9 cellular contexts compared by ENCODE assay signal in the genomic region with DNA sequence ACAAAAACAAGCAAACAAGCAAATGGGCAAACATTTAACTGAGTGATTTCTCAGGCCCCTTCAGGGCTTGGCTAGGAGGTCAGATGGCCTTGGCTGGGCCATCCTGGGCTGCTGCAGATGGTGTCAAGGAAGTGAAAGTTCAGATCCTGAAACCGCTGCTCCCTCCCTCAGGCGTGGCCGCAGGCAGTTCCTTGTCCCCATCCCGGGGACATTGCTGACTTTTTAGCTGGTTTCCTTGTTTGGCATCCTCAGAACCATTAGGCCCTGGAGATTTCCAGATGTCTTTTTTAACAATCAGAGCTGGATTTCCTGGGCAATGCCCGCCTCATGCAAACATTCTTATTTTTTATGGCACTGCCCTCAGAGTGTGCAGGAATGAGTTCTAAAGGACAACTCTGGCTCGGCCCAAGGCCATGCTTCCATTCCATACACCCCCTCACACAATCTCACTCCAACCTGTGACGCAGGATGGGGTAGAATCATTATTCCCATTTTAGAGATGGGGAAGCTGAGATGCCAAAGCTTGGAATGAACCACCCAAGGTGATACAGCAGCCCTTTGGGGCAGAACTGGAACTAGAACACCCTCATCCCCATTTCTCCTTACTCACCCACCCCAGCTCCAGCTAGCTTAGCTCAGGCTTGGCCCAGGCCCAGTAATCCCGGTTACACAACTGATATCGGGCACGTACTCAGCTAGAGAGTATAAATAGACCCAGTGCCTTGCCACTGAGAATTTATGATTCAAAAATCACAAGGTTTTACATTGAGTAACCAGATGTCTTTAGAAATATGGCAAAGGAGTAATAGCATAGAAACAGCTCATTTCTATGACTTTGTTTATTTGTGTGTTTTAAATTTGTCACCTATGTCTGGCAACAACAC.
DNase-seq lines count a peak whose midpoint lies in the region; ATAC-seq and TF ChIP-seq lines count a peak whose summit lies in the region.
"Had no signal": no experiment of that assay in that cellular context is flagged by ENCODE, and none has a peak within 500 bp of the region (broad histone marks: within the 10 kb centered on the region; RNA-seq: fewer than 3 reads in every experiment).

No MANE protein-coding gene starts in this region.

- TF ChIP-seq EP300 in SK-N-SH (IDR thresholded peaks at IDR 0.05; ENCODE audit: borderline replicate concordance in 1 of 2, low read depth in 1 of 2, low read length in 1 of 2) (no peak), gastroesophageal sphincter (IDR thresholded peaks at IDR 0.05) (no peak)

- peaks cover 10 to 16% of the 10 kb centered on the region in 2 experiments; a peak in 2 of 4 replicates for H3K4me1 ChIP-seq in SK-N-SH (ENCODE audit: control insufficient read depth in 1 of 2, insufficient read depth in 2 of 2, low read depth in 1 of 2, low read length in 1 of 2)
- peaks cover 0 to 39% (median 14%) of the 10 kb centered on the region in 3 donors for H3K4me1 ChIP-seq in gastroesophageal sphincter
- H3K4me1 ChIP-seq in gastrocnemius medialis, result peaks cover 18 to 33% of the 10 kb centered on the region in 2 donors

- WGBS in SK-N-SH (ENCODE audit: low lambda C conversion rate), result 74% methylated on average over 10 of the region's 10 CpGs
- WGBS in gastroesophageal sphincter (ENCODE audit: low coverage in 1 of 2), 2 donors, result 18 to 42% methylated on average over 4 to 8 of the region's 10 CpGs

- TF ChIP-seq POLR2A in gastroesophageal sphincter (IDR thresholded peaks at IDR 0.05) (no peak), gastrocnemius medialis (IDR thresholded peaks at IDR 0.05) (no peak)

- ATAC-seq in GM18907 (IDR thresholded peaks at IDR 0.05; ENCODE audit: unreplicated experiment) (peak; percentile 36), gastroesophageal sphincter (peak; percentile 88), gastrocnemius medialis (peak; percentile 90 to 95), HG02798 (IDR thresholded peaks at IDR 0.05; ENCODE audit: poor library complexity, unreplicated experiment) (no peak)

- no peaks in the 10 kb centered on the region for H3F3A ChIP-seq in SK-N-SH (replicated peaks; ENCODE audit: insufficient read depth)

- no peak for TF ChIP-seq RAD21 in SK-N-SH (IDR thresholded peaks at IDR 0.05; ENCODE audit: low read length)

- no peaks in the 10 kb centered on the region for H3K9me2 ChIP-seq in SK-N-SH

- no peak overlapping the region for H2AFZ ChIP-seq in SK-N-SH (ENCODE audit: low read depth)

- H3K36me3 ChIP-seq in SK-N-SH (replicated peaks in 1 of 2; ENCODE audit: control insufficient read depth in 1 of 2, insufficient read depth in 2 of 2, low read length in 1 of 2), result no peaks in the 10 kb centered on the region
- H3K36me3 ChIP-seq in gastroesophageal sphincter, result no peaks in the 10 kb centered on the region
- no peaks in the 10 kb centered on the region for H3K36me3 ChIP-seq in gastrocnemius medialis

- no peak for TF ChIP-seq CTCF in SK-N-SH (IDR thresholded peaks at IDR 0.05)
- no peak for TF ChIP-seq CTCF in gastroesophageal sphincter (IDR thresholded peaks at IDR 0.05)
- TF ChIP-seq CTCF in gastrocnemius medialis (IDR thresholded peaks at IDR 0.05 in 4 of 5, conservative IDR thresholded peaks at IDR 0.05 in 1 of 5), result no peak

- intact Hi-C loops in gastrocnemius medialis (cut with DNase I; ENCODE audit: low total_unique reads), result loop anchor here (1.0 to 5.0 kb wide), 2 partner anchors 14 to 755 kb away; no protein-coding TSS in a partner anchor

- H3K27ac ChIP-seq in SK-N-SH (ENCODE audit: low read depth in 2 of 2, low read length in 1 of 2), result no peak overlapping the region; a peak in 1 of 4 replicates
- peak overlapping the region; percentile 36 to 76 (median 70) for H3K27ac ChIP-seq in gastroesophageal sphincter
- H3K27ac ChIP-seq in gastrocnemius medialis, result peak overlapping the region; percentile 84 to 92 (median 92)

- in situ Hi-C loops in gastrocnemius medialis (cut with MboI; ENCODE audit: low sequenced_read_pairs in 4 of 4), result no loop called here

- no peak for DNase-seq in SK-N-SH
- DNase-seq in gastrocnemius medialis, result peak; percentile 89 to 96
- DNase-seq in activated CD4-positive, CD25-positive, alpha-beta regulatory T cell treated with anti-CD3 and anti-CD28 coated beads, Interleukin-2, amount 50 U/mL, for 72 hours, result no peak
- DNase-seq in NCI-H526 treated with DMSO at 0.1 percent for 48 hours (lab: John Stamatoyannopoulos, UW), result no peak
- no peak for DNase-seq in activated CD4-positive, alpha-beta T cell treated with anti-CD3 and anti-CD28 coated beads, Interleukin-2, amount 50 U/mL, for 4 hours
- DNase-seq: activated T-cell treated with anti-CD3 and anti-CD28 coated beads, Interleukin-2, amount 50 U/mL, for 72 hours had no signal

- CTCF ChIA-PET in SK-N-SH (lab: Yijun Ruan, JAX), result interaction anchor here (0.9 to 4.8 kb wide), 5 partner anchors 9 to 546 kb away, joined by 3 to 37 read pairs (median 7); no protein-coding TSS in a partner anchor

- no peaks in the 10 kb centered on the region for H4K20me1 ChIP-seq in SK-N-SH (ENCODE audit: insufficient read depth)

- H3K4me2 ChIP-seq in SK-N-SH, result peak overlapping the region; percentile 23; the same call in 1 of the 2 replicates

- H3K9ac ChIP-seq in SK-N-SH, result no peak overlapping the region

- POLR2A ChIA-PET in SK-N-SH (lab: Yijun Ruan, JAX), result interaction anchor here (0.7 kb wide), 1 partner anchor 23 kb away, joined by 3 read pairs; no protein-coding TSS in a partner anchor

- H3K27me3 ChIP-seq in SK-N-SH (ENCODE audit: insufficient read depth) (no peaks in the 10 kb centered on the region), gastroesophageal sphincter (no peaks in the 10 kb centered on the region), gastrocnemius medialis (no peaks in the 10 kb centered on the region)

- H3K4me3 ChIP-seq in SK-N-SH (ENCODE audit: low read depth in 2 of 2, low read length in 1 of 2) (no peak overlapping the region), gastroesophageal sphincter (no peak overlapping the region), gastrocnemius medialis (peak overlapping the region in 2 of 4 donors; percentile 19 to 47)

- H3K79me2 ChIP-seq in SK-N-SH (ENCODE audit: insufficient read depth), result no peaks in the 10 kb centered on the region

- no peaks in the 10 kb centered on the region for H3K9me3 ChIP-seq in SK-N-SH
- no peaks in the 10 kb centered on the region for H3K9me3 ChIP-seq in gastroesophageal sphincter
- H3K9me3 ChIP-seq in gastrocnemius medialis, result no peaks in the 10 kb centered on the region

TF ChIP-seq in SK-N-SH, 30 proteins besides CTCF, POLR2A, EP300 and RAD21:
- TF ChIP-seq RCOR1 (IDR thresholded peaks at IDR 0.05; ENCODE audit: low read length) (no peak), FOXJ3 (CRISPR knock-in tag; IDR thresholded peaks at IDR 0.05) (no peak), RFX5 (IDR thresholded peaks at IDR 0.05; ENCODE audit: low read length) (no peak), GATA2 (CRISPR knock-in tag; IDR thresholded peaks at IDR 0.05) (no peak), CHD2 (IDR thresholded peaks at IDR 0.05; ENCODE audit: low read length, partially characterized antibody) (no peak), SMC3 (IDR thresholded peaks at IDR 0.05; ENCODE audit: low read depth, low read length) (no peak), RXRA (IDR thresholded peaks at IDR 0.05; ENCODE audit: borderline replicate concordance, low read depth) (no peak), NRF1 (IDR thresholded peaks at IDR 0.05; ENCODE audit: low read depth, low read length) (no peak), SIN3A (IDR thresholded peaks at IDR 0.05; ENCODE audit: borderline replicate concordance, low read depth, low read length) (no peak), GABPA (IDR thresholded peaks at IDR 0.05; ENCODE audit: low read depth) (no peak)
- TF ChIP-seq, protein P1, sequence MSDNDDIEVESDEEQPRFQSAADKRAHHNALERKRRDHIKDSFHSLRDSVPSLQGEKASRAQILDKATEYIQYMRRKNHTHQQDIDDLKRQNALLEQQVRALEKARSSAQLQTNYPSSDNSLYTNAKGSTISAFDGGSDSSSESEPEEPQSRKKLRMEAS (IDR thresholded peaks at IDR 0.05; ENCODE audit: low read depth), result no peak
- TF ChIP-seq, protein P2, sequence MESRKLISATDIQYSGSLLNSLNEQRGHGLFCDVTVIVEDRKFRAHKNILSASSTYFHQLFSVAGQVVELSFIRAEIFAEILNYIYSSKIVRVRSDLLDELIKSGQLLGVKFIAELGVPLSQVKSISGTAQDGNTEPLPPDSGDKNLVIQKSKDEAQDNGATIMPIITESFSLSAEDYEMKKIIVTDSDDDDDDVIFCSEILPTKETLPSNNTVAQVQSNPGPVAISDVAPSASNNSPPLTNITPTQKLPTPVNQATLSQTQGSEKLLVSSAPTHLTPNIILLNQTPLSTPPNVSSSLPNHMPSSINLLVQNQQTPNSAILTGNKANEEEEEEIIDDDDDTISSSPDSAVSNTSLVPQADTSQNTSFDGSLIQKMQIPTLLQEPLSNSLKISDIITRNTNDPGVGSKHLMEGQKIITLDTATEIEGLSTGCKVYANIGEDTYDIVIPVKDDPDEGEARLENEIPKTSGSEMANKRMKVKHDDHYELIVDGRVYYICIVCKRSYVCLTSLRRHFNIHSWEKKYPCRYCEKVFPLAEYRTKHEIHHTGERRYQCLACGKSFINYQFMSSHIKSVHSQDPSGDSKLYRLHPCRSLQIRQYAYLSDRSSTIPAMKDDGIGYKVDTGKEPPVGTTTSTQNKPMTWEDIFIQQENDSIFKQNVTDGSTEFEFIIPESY (IDR thresholded peaks at IDR 0.05; ENCODE audit: borderline replicate concordance, low read depth), result no peak
- TF ChIP-seq, protein P3, sequence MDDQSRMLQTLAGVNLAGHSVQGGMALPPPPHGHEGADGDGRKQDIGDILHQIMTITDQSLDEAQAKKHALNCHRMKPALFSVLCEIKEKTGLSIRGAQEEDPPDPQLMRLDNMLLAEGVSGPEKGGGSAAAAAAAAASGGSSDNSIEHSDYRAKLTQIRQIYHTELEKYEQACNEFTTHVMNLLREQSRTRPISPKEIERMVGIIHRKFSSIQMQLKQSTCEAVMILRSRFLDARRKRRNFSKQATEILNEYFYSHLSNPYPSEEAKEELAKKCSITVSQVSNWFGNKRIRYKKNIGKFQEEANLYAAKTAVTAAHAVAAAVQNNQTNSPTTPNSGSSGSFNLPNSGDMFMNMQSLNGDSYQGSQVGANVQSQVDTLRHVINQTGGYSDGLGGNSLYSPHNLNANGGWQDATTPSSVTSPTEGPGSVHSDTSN (IDR thresholded peaks at IDR 0.05), result no peak
- TF ChIP-seq, protein P4, sequence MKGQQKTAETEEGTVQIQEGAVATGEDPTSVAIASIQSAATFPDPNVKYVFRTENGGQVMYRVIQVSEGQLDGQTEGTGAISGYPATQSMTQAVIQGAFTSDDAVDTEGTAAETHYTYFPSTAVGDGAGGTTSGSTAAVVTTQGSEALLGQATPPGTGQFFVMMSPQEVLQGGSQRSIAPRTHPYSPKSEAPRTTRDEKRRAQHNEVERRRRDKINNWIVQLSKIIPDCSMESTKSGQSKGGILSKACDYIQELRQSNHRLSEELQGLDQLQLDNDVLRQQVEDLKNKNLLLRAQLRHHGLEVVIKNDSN (IDR thresholded peaks at IDR 0.05; ENCODE audit: borderline replicate concordance, low read depth), result no peak

Comparison
In these comparisons a context has a peak if more than half of its experiments do, and no peak if none do; other contexts are left out.
1. DNase-seq: peak in gastrocnemius medialis (2 of 2); none in SK-N-SH (single experiment), activated CD4-positive, CD25-positive, alpha-beta regulatory T cell treated with anti-CD3 and anti-CD28 coated beads, Interleukin-2, amount 50 U/mL, for 72 hours (single experiment), NCI-H526 treated with DMSO at 0.1 percent for 48 hours (single experiment) and activated CD4-positive, alpha-beta T cell treated with anti-CD3 and anti-CD28 coated beads, Interleukin-2, amount 50 U/mL, for 4 hours (0 of 2).
2. H3K27ac ChIP-seq: peak in gastroesophageal sphincter (4 of 4) and gastrocnemius medialis (4 of 4); none in SK-N-SH (0 of 2).